In the genomic region with DNA sequence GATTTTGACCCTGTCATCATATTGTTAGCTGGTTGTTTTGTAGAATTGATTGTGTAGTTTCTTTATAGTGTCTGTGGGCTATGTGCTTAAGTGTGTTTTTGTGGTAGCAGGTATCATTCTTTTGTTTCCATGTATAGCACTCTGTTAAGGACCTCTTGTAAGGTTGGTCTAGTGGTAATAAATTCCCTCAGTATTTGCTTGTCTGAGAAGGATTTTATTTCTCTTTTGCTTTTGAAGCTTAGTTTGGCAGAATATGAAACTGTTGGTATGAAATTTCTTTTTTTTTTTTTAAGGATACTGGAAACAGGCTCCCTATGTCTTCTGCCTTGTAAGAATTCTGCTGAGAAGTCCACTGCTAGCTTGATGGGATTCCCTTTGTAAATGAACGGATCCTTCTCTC, we compare ENCODE assay signal across 35 cellular contexts.
"Had no signal": no experiment of that assay in that cellular context is flagged by ENCODE, and none has a peak within 500 bp of the region (broad histone marks: within the 10 kb centered on the region; RNA-seq: fewer than 3 reads in every experiment).

No MANE protein-coding gene starts in this region.

- H3K27me3 ChIP-seq: MG63 had no signal

- DNase-seq: Karpas-422, Kasumi-1, MG63, MM.1S, MV-4-11, NCI-H1048, NCI-H1092, NCI-H1092 treated with DMSO at 0.1 percent for 48 hours, NCI-H1105, NCI-H1105 treated with DMSO at 0.1 percent for 48 hours, NCI-H1417, NCI-H1417 treated with DMSO at 0.1 percent for 48 hours, NCI-H1436, NCI-H1436 treated with DMSO at 0.1 percent for 48 hours, NCI-H146, NCI-H1694, NCI-H1694 treated with DMSO at 0.1 percent for 48 hours, NCI-H187, NCI-H187 treated with DMSO at 0.1 percent for 48 hours, NCI-H1930, NCI-H2029, NCI-H2029 treated with DMSO at 0.1 percent for 48 hours, NCI-H2081, NCI-H2081 treated with DMSO at 0.1 percent for 48 hours, NCI-H2107, NCI-H2171, NCI-H2171 treated with DMSO at 0.1 percent for 48 hours, NCI-H2227 treated with DMSO at 0.1 percent for 48 hours, NCI-H226, NCI-H345, NCI-H446, NCI-H446 treated with DMSO at 0.1 percent for 48 hours, NCI-H510A, NCI-H510A treated with DMSO at 0.1 percent for 48 hours, NCI-H524 had no signal

- H3K4me3 ChIP-seq: MG63 had no signal

- H3K36me3 ChIP-seq: MG63 had no signal
